1 cellular context compared by ENCODE assay signal in genomic region chr4:108959497-108959896, GRCh38.
A peak's percentile ranks its signal among the peaks of the same experiment; 100 is the strongest.
TF ChIP-seq lines count a peak whose summit lies in the region.

No MANE protein-coding gene starts in this region.

TF ChIP-seq in HEK293, 187 proteins besides CTCF, POLR2A, EP300 and RAD21 (continued from another document):
- TF ChIP-seq PRDM6 (tag by site-specific recombination; IDR thresholded peaks at IDR 0.05) (peak; percentile 47), ZBTB48 (tag by site-specific recombination; IDR thresholded peaks at IDR 0.05) (no peak), OVOL3 (tag by site-specific recombination; IDR thresholded peaks at IDR 0.05) (peak; percentile 45; the same call in 1 of the 2 replicates), ZNF391 (tag by site-specific recombination; IDR thresholded peaks at IDR 0.05; ENCODE audit: borderline replicate concordance, low read depth) (no peak), ZNF645 (tag by site-specific recombination; IDR thresholded peaks at IDR 0.05) (no peak), ZNF571 (tag by site-specific recombination; IDR thresholded peaks at IDR 0.05) (no peak), ZNF292 (tag by site-specific recombination; IDR thresholded peaks at IDR 0.05; ENCODE audit: borderline replicate concordance, low read depth) (no peak), HIC1 (tag by site-specific recombination; IDR thresholded peaks at IDR 0.05) (no peak), ZNF18 (tag by site-specific recombination; IDR thresholded peaks at IDR 0.05) (no peak), ZNF239 (tag by site-specific recombination; IDR thresholded peaks at IDR 0.05) (no peak), ZNF133 (tag by site-specific recombination; IDR thresholded peaks at IDR 0.05) (no peak), ZNF580 (tag by site-specific recombination; IDR thresholded peaks at IDR 0.05) (no peak), ZNF623 (tag by site-specific recombination; IDR thresholded peaks at IDR 0.05) (no peak), ZNF521 (tag by site-specific recombination; IDR thresholded peaks at IDR 0.05) (no peak), ZNF629 (tag by site-specific recombination; IDR thresholded peaks at IDR 0.05) (0 out of 2 replicates have a peak, but pooled peaks have one; percentile 12), IKZF3 (tag by site-specific recombination; IDR thresholded peaks at IDR 0.05) (peak; percentile 56; the same call in 1 of the 2 replicates), ZNF214 (tag by site-specific recombination; IDR thresholded peaks at IDR 0.05; ENCODE audit: borderline replicate concordance) (no peak), KLF17 (tag by site-specific recombination; IDR thresholded peaks at IDR 0.05) (no peak), ZBTB17 (tag by site-specific recombination; IDR thresholded peaks at IDR 0.05) (no peak)
